In the genomic region with DNA sequence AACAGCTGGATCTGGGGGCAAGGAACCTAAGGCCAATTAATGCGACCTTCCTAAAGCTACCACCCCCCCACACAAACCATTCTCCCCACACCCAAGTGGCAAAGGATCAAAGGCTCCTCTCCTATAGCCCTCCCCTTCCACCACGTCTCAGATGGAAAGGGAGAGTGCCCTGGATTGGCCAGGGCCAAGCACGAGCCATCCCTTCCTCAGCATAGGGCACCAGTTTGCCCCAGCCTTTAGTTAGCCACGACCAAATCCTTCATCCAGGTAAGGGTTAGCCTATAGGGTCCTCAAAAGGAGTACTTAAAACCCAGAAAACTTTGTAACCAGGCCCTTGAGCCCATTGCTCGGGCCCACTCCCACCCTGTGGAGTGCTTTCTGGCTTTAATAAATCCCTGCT, we compare ENCODE assay signal across 1 cellular context.
TF ChIP-seq lines count a peak whose summit lies in the region.

No MANE protein-coding gene starts in this region.

TF ChIP-seq in endothelial cell of umbilical vein, 7 proteins besides CTCF, POLR2A, EP300 and RAD21:
- TF ChIP-seq POLR2AphosphoS5 (IDR thresholded peaks at IDR 0.05; ENCODE audit: insufficient read depth, low read depth, low read length) (no peak), MYC (IDR thresholded peaks at IDR 0.05; ENCODE audit: low read depth, low read length) (no peak), JUN (IDR thresholded peaks at IDR 0.05; ENCODE audit: borderline replicate concordance, insufficient read depth, insufficient read length, low read depth) (no peak), GATA2 (IDR thresholded peaks at IDR 0.05; ENCODE audit: insufficient read depth, insufficient read length, low read depth, low read length) (no peak)
- TF ChIP-seq, protein P1, sequence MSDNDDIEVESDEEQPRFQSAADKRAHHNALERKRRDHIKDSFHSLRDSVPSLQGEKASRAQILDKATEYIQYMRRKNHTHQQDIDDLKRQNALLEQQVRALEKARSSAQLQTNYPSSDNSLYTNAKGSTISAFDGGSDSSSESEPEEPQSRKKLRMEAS (IDR thresholded peaks at IDR 0.05; ENCODE audit: insufficient read depth, insufficient read length): no peak
